32 cellular contexts compared by ENCODE assay signal in the genomic region with DNA sequence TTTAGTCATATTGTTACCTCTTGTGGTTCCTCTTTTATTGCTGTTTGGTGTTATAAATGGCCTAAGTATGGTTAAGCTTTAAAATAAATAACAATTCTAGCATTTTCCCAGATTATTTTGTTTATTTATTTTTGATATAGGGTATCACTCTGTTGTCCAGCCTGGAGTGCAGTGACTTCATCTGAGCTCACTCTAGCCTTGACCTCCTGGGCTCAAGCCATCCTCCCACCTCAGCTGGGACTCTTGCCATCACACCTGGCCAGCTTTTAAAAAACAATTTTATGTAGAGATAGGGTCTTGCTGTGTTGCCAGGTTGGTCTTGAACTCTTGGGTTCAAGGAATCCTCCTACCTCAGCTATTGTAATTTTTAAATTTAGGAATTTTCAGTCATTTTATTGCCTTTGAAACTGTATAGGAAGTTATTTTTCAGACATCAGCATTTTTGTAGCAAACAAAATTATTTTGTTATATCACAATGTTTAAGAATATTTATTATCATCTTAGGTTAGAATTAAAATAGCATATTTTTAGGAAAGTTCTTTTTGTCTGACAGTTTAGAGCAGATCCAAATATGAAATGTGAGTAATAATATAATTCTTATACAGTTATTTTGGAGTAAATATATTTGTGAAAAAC.
"Had no signal": no experiment of that assay in that cellular context is flagged by ENCODE, and none has a peak within 500 bp of the region (broad histone marks: within the 10 kb centered on the region; RNA-seq: fewer than 3 reads in every experiment).

No MANE protein-coding gene starts in this region.

- H3K9me3 ChIP-seq: adrenal gland, MG63 had no signal

- H3K4me1 ChIP-seq: adrenal gland had no signal

- FAIRE-seq: astrocyte, bronchial epithelial cell, TTC549 had no signal

- ATAC-seq: activated CD8-positive, alpha-beta T cell treated with anti-CD3 and anti-CD28 coated beads, Interleukin-2, amount 10 ng/mL, durations not matched to agents 7 days and 5 days; activated naive CD4-positive, alpha-beta T cell treated with anti-CD3 and anti-CD28 coated beads, Interleukin-2, amount 50 U/mL, for 72 hours; activated T-cell treated with anti-CD3 and anti-CD28 coated beads, Interleukin-2, amount 50 U/mL, for 4 hours; Panc1; Right ventricle myocardium inferior; SK-N-SH treated with all-trans-retinoic acid at 6 μM for 48 hours had no signal

- DNase-seq: activated CD4-positive, alpha-beta T cell treated with anti-CD3 and anti-CD28 coated beads, Interleukin-2, amount 10 ng/mL, durations not matched to agents 24 days and 14 days; activated CD4-positive, alpha-beta T cell treated with anti-CD3 and anti-CD28 coated beads, Interleukin-2, amount 50 U/mL, for 4 hours; activated CD8-positive, alpha-beta T cell treated with anti-CD3 and anti-CD28 coated beads, Interleukin-2, amount 10 ng/mL, durations not matched to agents 7 days and 5 days; activated gamma-delta T cell treated with Interleukin-2 at 50 U/mL for 16 hours; activated naive CD4-positive, alpha-beta T cell treated with anti-CD3 and anti-CD28 coated beads for 36 hours; activated T-cell treated with anti-CD3 and anti-CD28 coated beads for 4 hours; activated T-cell treated with anti-CD3 and anti-CD28 coated beads, Interleukin-2, amount 50 U/mL, for 4 hours; adrenal gland; caudate nucleus; cerebellar nuclear complex; Kasumi-1; KG1; MG63; MV-4-11; NCI-H1092; NCI-H1436 treated with DMSO at 0.1 percent for 48 hours; NCI-H1694 treated with DMSO at 0.1 percent for 48 hours; NCI-H2029; NCI-H345; NCI-H524 treated with DMSO at 0.1 percent for 48 hours; SIG-M5; SW 1271; T-helper 1 cell; T1000 had no signal

- H3K4me3 ChIP-seq: adrenal gland, MG63 had no signal

- H3K27ac ChIP-seq: adrenal gland, RWPE1 had no signal

- H3K36me3 ChIP-seq: adrenal gland, MG63 had no signal

- H3K27me3 ChIP-seq: adrenal gland, MG63 had no signal
